In the genomic region with DNA sequence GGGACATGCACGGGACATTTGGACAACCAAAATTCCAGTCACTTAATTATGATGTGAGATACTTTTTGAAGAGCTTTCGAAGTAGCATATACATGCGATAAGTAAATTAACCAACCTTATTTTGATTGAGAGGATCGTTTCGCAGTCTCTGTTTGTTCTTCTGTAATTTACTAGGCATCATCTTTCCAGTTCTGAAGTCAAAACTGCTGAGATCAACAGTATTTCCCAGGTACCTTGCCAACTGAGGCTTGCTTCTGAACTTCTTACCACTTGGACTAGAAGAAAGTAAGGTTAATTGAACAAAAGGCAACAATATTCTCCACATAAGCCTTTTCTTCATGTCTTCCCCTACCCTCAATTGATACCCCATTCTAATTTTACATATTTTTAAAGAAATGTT, we compare ENCODE assay signal across 2 cellular contexts.
A peak's percentile ranks its signal among the peaks of the same experiment; 100 is the strongest.
TF ChIP-seq lines count a peak whose summit lies in the region.

No MANE protein-coding gene starts in this region.

TF ChIP-seq in A549, 52 proteins besides CTCF, POLR2A, EP300 and RAD21 (continued from another document):
- TF ChIP-seq KDM5A (IDR thresholded peaks at IDR 0.05) (no peak), RARB (CRISPR knock-in tag; IDR thresholded peaks at IDR 0.05) (no peak)

TF ChIP-seq in HepG2, 621 proteins besides CTCF, POLR2A, EP300 and RAD21 (continued from another document):
- TF ChIP-seq, protein P1, sequence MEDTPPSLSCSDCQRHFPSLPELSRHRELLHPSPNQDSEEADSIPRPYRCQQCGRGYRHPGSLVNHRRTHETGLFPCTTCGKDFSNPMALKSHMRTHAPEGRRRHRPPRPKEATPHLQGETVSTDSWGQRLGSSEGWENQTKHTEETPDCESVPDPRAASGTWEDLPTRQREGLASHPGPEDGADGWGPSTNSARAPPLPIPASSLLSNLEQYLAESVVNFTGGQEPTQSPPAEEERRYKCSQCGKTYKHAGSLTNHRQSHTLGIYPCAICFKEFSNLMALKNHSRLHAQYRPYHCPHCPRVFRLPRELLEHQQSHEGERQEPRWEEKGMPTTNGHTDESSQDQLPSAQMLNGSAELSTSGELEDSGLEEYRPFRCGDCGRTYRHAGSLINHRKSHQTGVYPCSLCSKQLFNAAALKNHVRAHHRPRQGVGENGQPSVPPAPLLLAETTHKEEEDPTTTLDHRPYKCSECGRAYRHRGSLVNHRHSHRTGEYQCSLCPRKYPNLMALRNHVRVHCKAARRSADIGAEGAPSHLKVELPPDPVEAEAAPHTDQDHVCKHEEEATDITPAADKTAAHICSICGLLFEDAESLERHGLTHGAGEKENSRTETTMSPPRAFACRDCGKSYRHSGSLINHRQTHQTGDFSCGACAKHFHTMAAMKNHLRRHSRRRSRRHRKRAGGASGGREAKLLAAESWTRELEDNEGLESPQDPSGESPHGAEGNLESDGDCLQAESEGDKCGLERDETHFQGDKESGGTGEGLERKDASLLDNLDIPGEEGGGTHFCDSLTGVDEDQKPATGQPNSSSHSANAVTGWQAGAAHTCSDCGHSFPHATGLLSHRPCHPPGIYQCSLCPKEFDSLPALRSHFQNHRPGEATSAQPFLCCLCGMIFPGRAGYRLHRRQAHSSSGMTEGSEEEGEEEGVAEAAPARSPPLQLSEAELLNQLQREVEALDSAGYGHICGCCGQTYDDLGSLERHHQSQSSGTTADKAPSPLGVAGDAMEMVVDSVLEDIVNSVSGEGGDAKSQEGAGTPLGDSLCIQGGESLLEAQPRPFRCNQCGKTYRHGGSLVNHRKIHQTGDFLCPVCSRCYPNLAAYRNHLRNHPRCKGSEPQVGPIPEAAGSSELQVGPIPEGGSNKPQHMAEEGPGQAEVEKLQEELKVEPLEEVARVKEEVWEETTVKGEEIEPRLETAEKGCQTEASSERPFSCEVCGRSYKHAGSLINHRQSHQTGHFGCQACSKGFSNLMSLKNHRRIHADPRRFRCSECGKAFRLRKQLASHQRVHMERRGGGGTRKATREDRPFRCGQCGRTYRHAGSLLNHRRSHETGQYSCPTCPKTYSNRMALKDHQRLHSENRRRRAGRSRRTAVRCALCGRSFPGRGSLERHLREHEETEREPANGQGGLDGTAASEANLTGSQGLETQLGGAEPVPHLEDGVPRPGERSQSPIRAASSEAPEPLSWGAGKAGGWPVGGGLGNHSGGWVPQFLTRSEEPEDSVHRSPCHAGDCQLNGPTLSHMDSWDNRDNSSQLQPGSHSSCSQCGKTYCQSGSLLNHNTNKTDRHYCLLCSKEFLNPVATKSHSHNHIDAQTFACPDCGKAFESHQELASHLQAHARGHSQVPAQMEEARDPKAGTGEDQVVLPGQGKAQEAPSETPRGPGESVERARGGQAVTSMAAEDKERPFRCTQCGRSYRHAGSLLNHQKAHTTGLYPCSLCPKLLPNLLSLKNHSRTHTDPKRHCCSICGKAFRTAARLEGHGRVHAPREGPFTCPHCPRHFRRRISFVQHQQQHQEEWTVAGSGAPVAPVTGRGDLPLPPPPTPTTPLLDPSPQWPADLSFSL (CRISPR knock-in tag; IDR thresholded peaks at IDR 0.05), result no peak
- TF ChIP-seq, protein P2, sequence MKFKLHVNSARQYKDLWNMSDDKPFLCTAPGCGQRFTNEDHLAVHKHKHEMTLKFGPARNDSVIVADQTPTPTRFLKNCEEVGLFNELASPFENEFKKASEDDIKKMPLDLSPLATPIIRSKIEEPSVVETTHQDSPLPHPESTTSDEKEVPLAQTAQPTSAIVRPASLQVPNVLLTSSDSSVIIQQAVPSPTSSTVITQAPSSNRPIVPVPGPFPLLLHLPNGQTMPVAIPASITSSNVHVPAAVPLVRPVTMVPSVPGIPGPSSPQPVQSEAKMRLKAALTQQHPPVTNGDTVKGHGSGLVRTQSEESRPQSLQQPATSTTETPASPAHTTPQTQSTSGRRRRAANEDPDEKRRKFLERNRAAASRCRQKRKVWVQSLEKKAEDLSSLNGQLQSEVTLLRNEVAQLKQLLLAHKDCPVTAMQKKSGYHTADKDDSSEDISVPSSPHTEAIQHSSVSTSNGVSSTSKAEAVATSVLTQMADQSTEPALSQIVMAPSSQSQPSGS (CRISPR knock-in tag; IDR thresholded peaks at IDR 0.05), result no peak
- TF ChIP-seq MAFF (IDR thresholded peaks at IDR 0.05; ENCODE audit: low read depth, low read length) (peak; percentile 88), CREB1 (IDR thresholded peaks at IDR 0.05) (no peak), CREB1 (CRISPR knock-in tag; IDR thresholded peaks at IDR 0.05) (no peak), NRL (CRISPR knock-in tag; IDR thresholded peaks at IDR 0.05; ENCODE audit: borderline replicate concordance) (no peak)
